ENCODE assay signal across 8 cellular contexts in genomic region chr6:109690373-109690739, GRCh38. TPM values are rescaled to one million over a fixed set of nuclear protein-coding genes. Genes with fewer than 3 reads are reported as not detected.
DNase-seq lines count a peak whose midpoint lies in the region; ATAC-seq and TF ChIP-seq lines count a peak whose summit lies in the region.

No MANE protein-coding gene starts in this region.

- peak overlapping the region; percentile 87 to 89 for H3K4me3 ChIP-seq in CD4-positive, alpha-beta memory T cell (ENCODE audit: low read length in 2 of 2)
- peak overlapping the region; percentile 89 for H3K4me3 ChIP-seq in HUES6 (ENCODE audit: low read depth, low read length)
- peak overlapping the region; percentile 99 for H3K4me3 ChIP-seq in SK-N-MC
- H3K4me3 ChIP-seq in right cardiac atrium (ENCODE audit: low read length): peak overlapping the region; percentile 55

- H3K27me3 Mint-ChIP-seq in CD4-positive, alpha-beta memory T cell: peaks cover 0 to 2% of the 10 kb centered on the region in 2 donors
- H3K27me3 Mint-ChIP-seq in activated naive CD8-positive, alpha-beta T cell treated with anti-CD3 and anti-CD28 coated beads, Interleukin-2, amount 10 ng/mL, durations not matched to agents 7 days and 5 days: no peaks in the 10 kb centered on the region

- peak overlapping the region; percentile 93 to 99 (median 97) for H3K27ac Mint-ChIP-seq in CD4-positive, alpha-beta memory T cell
- peak overlapping the region; percentile 89 for H3K27ac Mint-ChIP-seq in activated naive CD8-positive, alpha-beta T cell treated with anti-CD3 and anti-CD28 coated beads, Interleukin-2, amount 10 ng/mL, durations not matched to agents 7 days and 5 days

- H3K36me3 ChIP-seq in CD4-positive, alpha-beta memory T cell (ENCODE audit: insufficient read depth, low read length): no peaks in the 10 kb centered on the region
- no peaks in the 10 kb centered on the region for H3K36me3 ChIP-seq in HUES6 (ENCODE audit: control insufficient read depth, insufficient read depth, low read length)
- no peaks in the 10 kb centered on the region for H3K36me3 ChIP-seq in SK-N-MC (ENCODE audit: insufficient read depth, low read length)

- H3K27me3 ChIP-seq in CD4-positive, alpha-beta memory T cell (ENCODE audit: insufficient read depth, low read length): no peaks in the 10 kb centered on the region
- H3K27me3 ChIP-seq in HUES6 (ENCODE audit: control insufficient read depth, insufficient read depth, low read length): peaks cover 13% of the 10 kb centered on the region; the same call in 1 of the 2 replicates
- H3K27me3 ChIP-seq in right cardiac atrium (ENCODE audit: control insufficient read depth, insufficient read depth): no peaks in the 10 kb centered on the region

- CTCF ChIA-PET in CD4-positive, alpha-beta memory T cell (lab: Charles Lee; ENCODE audit: partially characterized antibody): interaction anchor here (0.6 to 3.9 kb wide), 6 partner anchors 10 to 502 kb away, joined by 3 to 25 read pairs (median 5); partner anchors contain the start of gene CD164

- peaks cover 0 to 9% of the 10 kb centered on the region in 2 donors for H3K36me3 Mint-ChIP-seq in CD4-positive, alpha-beta memory T cell
- H3K36me3 Mint-ChIP-seq in activated naive CD8-positive, alpha-beta T cell treated with anti-CD3 and anti-CD28 coated beads, Interleukin-2, amount 10 ng/mL, durations not matched to agents 7 days and 5 days: no peaks in the 10 kb centered on the region

- H3K27ac ChIP-seq in CD4-positive, alpha-beta memory T cell (ENCODE audit: low read depth, low read length): peak overlapping the region; percentile 74
- H3K27ac ChIP-seq in HUES6 (ENCODE audit: low read depth, low read length): no peak overlapping the region
- H3K27ac ChIP-seq in SK-N-MC: peak overlapping the region; percentile 89; the same call in 1 of the 2 replicates
- peak overlapping the region; percentile 95 for H3K27ac ChIP-seq in right cardiac atrium (ENCODE audit: low read length)

- TF ChIP-seq CTCF in GM20000 (IDR thresholded peaks at IDR 0.05; ENCODE audit: extremely low read depth, missing control alignments): no peak

- intact Hi-C loops in CD4-positive, alpha-beta memory T cell (cut with micrococcal nuclease): loop anchor here (1.0 to 10.0 kb wide), 8 partner anchors 96 to 1792 kb away; partner anchors contain the start of genes OSTM1, PPIL6, REV3L and SMPD2
- intact Hi-C loops in right cardiac atrium (cut with DNase I): no loop called here

- peak overlapping the region; percentile 95 to 100 (median 99) for H3K4me3 Mint-ChIP-seq in CD4-positive, alpha-beta memory T cell
- H3K4me3 Mint-ChIP-seq in activated naive CD8-positive, alpha-beta T cell treated with anti-CD3 and anti-CD28 coated beads, Interleukin-2, amount 10 ng/mL, durations not matched to agents 7 days and 5 days: peak overlapping the region; percentile 98

- peaks cover 12 to 29% (median 20%) of the 10 kb centered on the region in 4 donors for H3K4me1 Mint-ChIP-seq in CD4-positive, alpha-beta memory T cell
- peaks cover 19% of the 10 kb centered on the region for H3K4me1 Mint-ChIP-seq in activated naive CD8-positive, alpha-beta T cell treated with anti-CD3 and anti-CD28 coated beads, Interleukin-2, amount 10 ng/mL, durations not matched to agents 7 days and 5 days

- no peak overlapping the region for H3K9ac ChIP-seq in HUES6 (ENCODE audit: low read length)
- peak overlapping the region; percentile 88 for H3K9ac ChIP-seq in SK-N-MC (ENCODE audit: insufficient read length)

- H3K4me1 ChIP-seq in CD4-positive, alpha-beta memory T cell (ENCODE audit: insufficient read depth, low read length): peaks cover 26% of the 10 kb centered on the region
- no peaks in the 10 kb centered on the region; the same call in 1 of the 2 replicates for H3K4me1 ChIP-seq in HUES6 (ENCODE audit: control insufficient read depth, insufficient read depth, low read length)
- H3K4me1 ChIP-seq in right cardiac atrium (ENCODE audit: control insufficient read depth, insufficient read depth, low read length): no peaks in the 10 kb centered on the region

- POLR2A ChIA-PET in CD4-positive, alpha-beta memory T cell (lab: Charles Lee; ENCODE audit: partially characterized antibody): interaction anchor here (1.0 to 2.6 kb wide), 14 partner anchors 10 to 1131 kb away, joined by 3 to 24 read pairs (median 6); partner anchors contain the start of genes CD164, CDC40, PPIL6 and SESN1
- POLR2A ChIA-PET in activated naive CD8-positive, alpha-beta T cell treated with anti-CD3 and anti-CD28 coated beads, Interleukin-2, amount 10 ng/mL, durations not matched to agents 7 days and 5 days (lab: Charles Lee): no interaction called here

- peak; percentile 39 to 65 (median 50) for DNase-seq in CD4-positive, alpha-beta memory T cell
- DNase-seq in GM20000 (ENCODE audit: low spot score) (peak; percentile 59), SK-N-MC (ENCODE audit: low read depth, low spot score) (no peak), right cardiac atrium (peak; percentile 40 to 81 (median 74)), retina (peak; percentile 85), GM19240 (ENCODE audit: insufficient read length, low spot score) (no peak)
- DNase-seq in activated naive CD8-positive, alpha-beta T cell treated with anti-CD3 and anti-CD28 coated beads, Interleukin-2, amount 10 ng/mL, durations not matched to agents 7 days and 5 days: peak; percentile 70

- no peaks in the 10 kb centered on the region for H3K9me3 ChIP-seq in CD4-positive, alpha-beta memory T cell (ENCODE audit: control insufficient read depth in 1 of 2, low read length in 2 of 2)
- H3K9me3 ChIP-seq in HUES6 (ENCODE audit: control insufficient read depth, insufficient read depth, low read depth, low read length) (no peaks in the 10 kb centered on the region), SK-N-MC (ENCODE audit: low read depth, low read length) (no peaks in the 10 kb centered on the region), right cardiac atrium (ENCODE audit: control insufficient read depth, low read length) (no peaks in the 10 kb centered on the region)

- H3K9me3 Mint-ChIP-seq in CD4-positive, alpha-beta memory T cell: no peaks in the 10 kb centered on the region
- no peaks in the 10 kb centered on the region for H3K9me3 Mint-ChIP-seq in activated naive CD8-positive, alpha-beta T cell treated with anti-CD3 and anti-CD28 coated beads, Interleukin-2, amount 10 ng/mL, durations not matched to agents 7 days and 5 days

- WGBS in right cardiac atrium: 1% methylated on average over 24 of the region's 24 CpGs

- peak; percentile 28 for ATAC-seq in activated naive CD8-positive, alpha-beta T cell treated with anti-CD3 and anti-CD28 coated beads, Interleukin-2, amount 10 ng/mL, durations not matched to agents 7 days and 5 days (ENCODE audit: low read depth)
- ATAC-seq in right cardiac atrium: peak; percentile 55 to 60

RNA-seq across cellular contexts. Expression of gene AK9, which starts 0.6 kb away (rescaled TPM):
- total RNA-seq in CD4-positive, alpha-beta memory T cell: 10 to 100 TPM; 15.6 to 18.4 TPM
- polyA plus RNA-seq in CD4-positive, alpha-beta memory T cell: 1 to 10 TPM; 5.1 to 9.3 TPM
- 1 to 10 TPM; 8.0 to 8.2 TPM for total RNA-seq in activated naive CD8-positive, alpha-beta T cell treated with anti-CD3 and anti-CD28 coated beads, Interleukin-2, amount 10 ng/mL, durations not matched to agents 7 days and 5 days
- 10 to 100 TPM; 10.9 to 13.2 (median 12.5) TPM for total RNA-seq in right cardiac atrium
- 8.3 TPM for polyA plus RNA-seq in right cardiac atrium

RNA-seq across cellular contexts. Expression of gene FIG4, which starts 0.7 kb away (rescaled TPM):
- total RNA-seq in CD4-positive, alpha-beta memory T cell: 10 to 100 TPM; 14.4 to 14.8 TPM
- polyA plus RNA-seq in CD4-positive, alpha-beta memory T cell: 10 to 100 TPM; 16.3 to 28.5 TPM
- 10 to 100 TPM; 12.1 to 13.5 TPM for total RNA-seq in activated naive CD8-positive, alpha-beta T cell treated with anti-CD3 and anti-CD28 coated beads, Interleukin-2, amount 10 ng/mL, durations not matched to agents 7 days and 5 days
- 10 to 100 TPM in 1 of 4 donors, 1 to 10 TPM in 3; 8.8 to 10.8 (median 9.2) TPM for total RNA-seq in right cardiac atrium
- 6.4 TPM for polyA plus RNA-seq in right cardiac atrium

Comparison
In these comparisons a context has a peak if more than half of its experiments do, and no peak if none do; other contexts are left out.
1. DNase-seq: peak in CD4-positive, alpha-beta memory T cell (5 of 5), GM20000 (single experiment), activated naive CD8-positive, alpha-beta T cell treated with anti-CD3 and anti-CD28 coated beads, Interleukin-2, amount 10 ng/mL, durations not matched to agents 7 days and 5 days (single experiment), right cardiac atrium (3 of 3) and retina (single experiment); none in SK-N-MC (single experiment) and GM19240 (single experiment).
2. Peak in every context shown above with its lines, with median percentiles within 50 percentile points of each other: H3K4me3 ChIP-seq.